ENCODE assay signal across 20 cellular contexts in the genomic region with DNA sequence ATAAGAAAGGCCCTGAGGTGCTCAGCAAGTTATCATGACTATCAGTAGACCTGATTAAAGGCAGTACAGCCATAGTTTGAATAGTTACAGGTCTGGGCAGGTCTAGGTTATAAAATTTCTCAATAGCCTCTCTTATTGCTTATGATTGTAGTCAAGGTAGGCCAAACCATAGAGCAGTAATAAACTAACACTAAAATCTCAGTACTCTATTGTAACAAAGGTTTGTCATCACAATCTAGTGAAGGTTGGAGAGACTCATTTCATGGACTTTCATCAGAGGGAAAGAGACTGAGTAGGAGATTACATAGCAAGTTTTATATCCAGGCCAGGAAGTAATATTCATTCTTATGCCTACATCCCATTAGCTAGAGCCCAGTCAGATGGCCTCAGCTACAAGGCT.
"Had no signal": no experiment of that assay in that cellular context is flagged by ENCODE, and none has a peak within 500 bp of the region (broad histone marks: within the 10 kb centered on the region; RNA-seq: fewer than 3 reads in every experiment).

No MANE protein-coding gene starts in this region.

- ATAC-seq: gastroesophageal sphincter; left cardiac atrium; left ventricle myocardium superior; naive thymus-derived CD8-positive, alpha-beta T cell; sciatic nerve; stimulated activated naive B cell treated with anti-CD40 and anti-IgM and Interleukin-4, amounts not matched to agents 10 μg/mL and 1 μg/mL and 100 μg/mL, for 72 hours had no signal

- H3K36me3 ChIP-seq: esophagus muscularis mucosa, gastroesophageal sphincter, neutrophil, tibial nerve had no signal

- H3K27ac ChIP-seq: dorsolateral prefrontal cortex, esophagus muscularis mucosa, gastroesophageal sphincter, neutrophil, testis, tibial nerve had no signal

- H3K4me1 ChIP-seq: esophagus muscularis mucosa, gastroesophageal sphincter, testis, tibial nerve had no signal

- DNase-seq: cortex of kidney; dorsolateral prefrontal cortex; effector CD8-positive, alpha-beta T cell; glutamatergic neuron; immature natural killer cell; left cardiac atrium; left ventricle myocardium superior; mesendoderm; naive thymus-derived CD8-positive, alpha-beta T cell; posterior cingulate gyrus; stimulated activated CD4-positive, alpha-beta T cell treated with anti-CD3 and anti-CD28 coated beads, Interleukin-2, amount 100 ng/mL, for 24 hours; stimulated activated CD4-positive, alpha-beta T cell treated with anti-CD3 and anti-CD28 coated beads, Interleukin-4, amount 100 ng/mL, for 4 hours; stimulated activated naive B cell treated with anti-CD40 and anti-IgM and Interleukin-4, amounts not matched to agents 10 μg/mL and 1 μg/mL and 100 μg/mL, for 72 hours; testis had no signal

- H3K9me3 ChIP-seq: esophagus muscularis mucosa, gastroesophageal sphincter, neutrophil, testis, tibial nerve had no signal

- H3K4me3 ChIP-seq: dorsolateral prefrontal cortex, esophagus muscularis mucosa, gastroesophageal sphincter, lung, testis, tibial nerve had no signal

- H3K27me3 ChIP-seq: esophagus muscularis mucosa, gastroesophageal sphincter, neutrophil, testis had no signal
